Comparison of ENCODE assay signal across 19 cellular contexts in the genomic region with DNA sequence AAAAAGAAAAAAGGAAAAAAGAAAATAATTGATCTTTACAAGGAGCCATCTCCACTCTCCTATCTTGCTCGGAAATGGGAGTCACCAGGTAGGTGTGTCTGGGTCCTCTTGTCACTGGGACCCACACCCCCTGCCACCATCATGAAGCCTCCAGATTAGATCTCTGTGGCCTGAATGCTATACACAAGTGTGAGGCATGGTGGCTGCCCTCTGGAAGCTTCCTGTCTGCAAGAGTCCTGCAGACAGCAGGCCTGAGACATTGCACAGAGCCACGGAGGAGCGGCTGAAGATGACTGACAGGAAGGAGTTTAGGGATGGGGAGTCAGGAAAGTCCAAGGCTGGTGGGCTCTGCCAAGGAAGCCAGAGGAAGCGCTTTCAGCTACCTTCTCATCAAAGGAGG.
"Had no signal": no experiment of that assay in that cellular context is flagged by ENCODE, and none has a peak within 500 bp of the region (broad histone marks: within the 10 kb centered on the region; RNA-seq: fewer than 3 reads in every experiment).

No MANE protein-coding gene starts in this region.

- DNase-seq: cortex of kidney; effector CD4-positive, alpha-beta T cell; gastrocnemius medialis; head of caudate nucleus; left colon; left ventricle myocardium superior; lower lobe of right lung; naive thymus-derived CD8-positive, alpha-beta T cell; nephron progenitor cell; occipital lobe; sigmoid colon; stimulated activated CD4-positive, alpha-beta T cell treated with anti-CD3 and anti-CD28 coated beads, Interleukin-2, amount 100 ng/mL, for 24 hours; stimulated activated CD4-positive, alpha-beta T cell treated with anti-CD3 and anti-CD28 coated beads, Interleukin-4, amount 100 ng/mL, for 24 hours; stimulated activated naive CD8-positive, alpha-beta T cell treated with anti-CD3 and anti-CD28 coated beads, Interleukin-15, Interleukin-2, amounts not matched to agents 100 U/mL and 50 U/mL, for 24 hours; trophoblast cell had no signal

- H3K27me3 ChIP-seq: gastrocnemius medialis, hepatocyte, pancreas, sigmoid colon, vagina had no signal

- H3K27ac ChIP-seq: gastrocnemius medialis, hepatocyte, lower lobe of right lung, pancreas, vagina had no signal

- H3K4me3 ChIP-seq: gastrocnemius medialis, hepatocyte, lower lobe of right lung, pancreas, sigmoid colon, vagina had no signal

- H3K9me3 ChIP-seq: gastrocnemius medialis, lower lobe of right lung, pancreas, sigmoid colon, vagina had no signal

- H3K4me2 ChIP-seq: hepatocyte had no signal

- H2AFZ ChIP-seq: hepatocyte had no signal

- H3K36me3 ChIP-seq: gastrocnemius medialis, pancreas, vagina had no signal

- ATAC-seq: gastrocnemius medialis; left colon; left ventricle myocardium superior; lower lobe of right lung; naive thymus-derived CD8-positive, alpha-beta T cell; pancreas; stimulated activated effector memory CD8-positive, alpha-beta T cell treated with anti-CD3 and anti-CD28 coated beads, Interleukin-12 subunit alpha, Interleukin-12 subunit beta, amount 100 ng/mL, for 72 hours; stimulated activated naive CD8-positive, alpha-beta T cell treated with anti-CD3 and anti-CD28 coated beads, Interleukin-15, Interleukin-2, amounts not matched to agents 100 U/mL and 50 U/mL, for 24 hours had no signal

- H3K4me1 ChIP-seq: pancreas had no signal
